28 cellular contexts compared by ENCODE assay signal in the genomic region with DNA sequence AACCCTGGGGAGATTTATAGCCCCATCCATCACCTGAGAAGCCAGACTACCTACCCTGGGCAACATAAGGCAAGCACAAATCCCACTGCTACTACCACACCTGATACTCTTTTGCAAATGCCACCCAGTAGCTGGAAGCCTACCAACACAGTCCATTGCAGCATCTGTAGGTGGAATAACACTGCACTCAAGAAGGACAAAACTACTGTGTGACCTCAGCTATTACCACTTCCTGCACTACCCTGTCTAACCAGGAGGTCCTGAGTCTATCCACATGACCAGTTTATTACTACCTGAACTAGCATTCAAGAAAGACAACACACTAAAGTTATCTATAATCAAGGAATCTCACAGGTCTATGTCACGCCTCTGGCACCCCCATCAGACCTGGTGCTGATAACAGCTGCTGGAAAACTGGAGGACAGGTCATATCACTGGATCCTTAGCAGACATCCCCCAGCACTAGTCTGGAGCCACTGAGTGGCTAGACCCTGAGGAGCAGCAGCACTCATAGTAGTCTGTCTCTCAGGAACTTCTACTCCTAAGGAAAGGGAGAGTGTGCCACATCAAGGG. TPM values are rescaled to one million over a fixed set of nuclear protein-coding genes. Genes with fewer than 3 reads are reported as not detected.
DNase-seq lines count a peak whose midpoint lies in the region; ATAC-seq and TF ChIP-seq lines count a peak whose summit lies in the region.
"Had no signal": no experiment of that assay in that cellular context is flagged by ENCODE, and none has a peak within 500 bp of the region (broad histone marks: within the 10 kb centered on the region; RNA-seq: fewer than 3 reads in every experiment).

No MANE protein-coding gene starts in this region.

- H3K9me3 ChIP-seq in esophagus squamous epithelium = no peaks in the 10 kb centered on the region
- H3K9me3 ChIP-seq: ascending aorta, gastrocnemius medialis, ovary, uterus had no signal

- H3K4me1 ChIP-seq in esophagus squamous epithelium (peaks cover 0 to 35% (median 12%) of the 10 kb centered on the region in 3 donors), rectal smooth muscle tissue (ENCODE audit: control insufficient read depth, insufficient read depth, low read length) (peaks cover 6% of the 10 kb centered on the region)
- H3K4me1 ChIP-seq: ascending aorta, uterus had no signal

- no peak overlapping the region for H3K27ac Mint-ChIP-seq in WTC11
- H3K27ac Mint-ChIP-seq: activated CD4-positive, alpha-beta T cell treated with anti-CD3 and anti-CD28 coated beads for 36 hours; activated CD8-positive, alpha-beta memory T cell treated with anti-CD3 and anti-CD28 coated beads, Interleukin-2, amount 10 ng/mL, durations not matched to agents 7 days and 5 days; activated T-helper 1 cell treated with anti-CD3 and anti-CD28 coated beads, Interleukin-12 subunit alpha, Interleukin-12 subunit beta, Interleukin-2, Interleukin-4 antibody, amounts not matched to agents 30 ng/mL and 10 ng/mL and 1 ng/mL, durations not matched to agents 14 hours and 24 hours and 36 hours; H9; naive thymus-derived CD8-positive, alpha-beta T cell; T-cell had no signal

- H3K4me1 Mint-ChIP-seq in WTC11 = peaks cover 12% of the 10 kb centered on the region
- H3K4me1 Mint-ChIP-seq: activated CD4-positive, alpha-beta T cell treated with anti-CD3 and anti-CD28 coated beads for 36 hours; T-cell had no signal

- ATAC-seq in WTC11 (no peak), GM21526 (IDR thresholded peaks at IDR 0.05; ENCODE audit: low FRiP score, unreplicated experiment) (no peak)
- ATAC-seq: activated CD4-positive, alpha-beta T cell treated with anti-CD3 and anti-CD28 coated beads for 36 hours; activated CD8-positive, alpha-beta memory T cell treated with anti-CD3 and anti-CD28 coated beads, Interleukin-2, amount 10 ng/mL, durations not matched to agents 7 days and 5 days; gastrocnemius medialis; K562; naive thymus-derived CD8-positive, alpha-beta T cell; T-cell had no signal

- H3K27ac ChIP-seq in RWPE1 (peak overlapping the region; percentile 57), esophagus squamous epithelium (peak overlapping the region in 3 of 4 donors; percentile 45 to 64 (median 48)), rectal smooth muscle tissue (ENCODE audit: low read depth, low read length) (peak overlapping the region; percentile 33)
- H3K27ac ChIP-seq: ascending aorta, epithelial cell of prostate, gastrocnemius medialis, ovary had no signal

- TF ChIP-seq POLR2A in esophagus squamous epithelium (IDR thresholded peaks at IDR 0.05) = no peak

- 100% methylated on average over 1 of the region's 1 CpG for WGBS in esophagus squamous epithelium, 2 donors

- no peak overlapping the region for H3K4me3 Mint-ChIP-seq in WTC11
- H3K4me3 Mint-ChIP-seq: activated CD4-positive, alpha-beta T cell treated with anti-CD3 and anti-CD28 coated beads for 36 hours; activated CD8-positive, alpha-beta memory T cell treated with anti-CD3 and anti-CD28 coated beads, Interleukin-2, amount 10 ng/mL, durations not matched to agents 7 days and 5 days; activated T-helper 1 cell treated with anti-CD3 and anti-CD28 coated beads, Interleukin-12 subunit alpha, Interleukin-12 subunit beta, Interleukin-2, Interleukin-4 antibody, amounts not matched to agents 30 ng/mL and 10 ng/mL and 1 ng/mL, durations not matched to agents 14 hours and 24 hours and 36 hours; H9; naive thymus-derived CD8-positive, alpha-beta T cell; T-cell had no signal

- H3K36me3 Mint-ChIP-seq in WTC11 = peaks cover 5% of the 10 kb centered on the region; the same call in 1 of the 2 replicates
- H3K36me3 Mint-ChIP-seq: T-cell had no signal

- 0 out of 3 replicates have a peak, but pooled peaks have one; percentile 6 for TF ChIP-seq CTCF in GM12872 (IDR thresholded peaks at IDR 0.05; ENCODE audit: insufficient read depth, low read depth, low read length)
- TF ChIP-seq CTCF in RWPE1 (conservative IDR thresholded peaks at IDR 0.05; ENCODE audit: low read depth) = no peak
- TF ChIP-seq CTCF in esophagus squamous epithelium (IDR thresholded peaks at IDR 0.05) = no peak
- no peak for TF ChIP-seq CTCF in GM20000 (IDR thresholded peaks at IDR 0.05; ENCODE audit: extremely low read depth, missing control alignments)
- TF ChIP-seq CTCF in WTC11 (IDR thresholded peaks at IDR 0.05) = no peak

- no peaks in the 10 kb centered on the region for H3K36me3 ChIP-seq in esophagus squamous epithelium
- H3K36me3 ChIP-seq in rectal smooth muscle tissue (ENCODE audit: control insufficient read depth, insufficient read depth, low read length) = no peaks in the 10 kb centered on the region
- H3K36me3 ChIP-seq: ascending aorta, gastrocnemius medialis, ovary, uterus had no signal

- CTCF ChIA-PET in RWPE1 (lab: Yijun Ruan, JAX) = interaction anchor here (0.7 kb wide), 1 partner anchor 1931 kb away, joined by 4 read pairs; no protein-coding TSS in a partner anchor
- CTCF ChIA-PET in WTC11 (lab: Charles Lee) = no interaction called here

- H3K9me3 Mint-ChIP-seq in WTC11 = peaks cover 10% of the 10 kb centered on the region
- H3K9me3 Mint-ChIP-seq: activated T-helper 1 cell treated with anti-CD3 and anti-CD28 coated beads, Interleukin-12 subunit alpha, Interleukin-12 subunit beta, Interleukin-2, Interleukin-4 antibody, amounts not matched to agents 30 ng/mL and 10 ng/mL and 1 ng/mL, durations not matched to agents 14 hours and 24 hours and 36 hours had no signal

- no peaks in the 10 kb centered on the region for H3K27me3 ChIP-seq in esophagus squamous epithelium
- no peaks in the 10 kb centered on the region for H3K27me3 ChIP-seq in rectal smooth muscle tissue (ENCODE audit: control insufficient read depth, insufficient read depth, low read length)
- H3K27me3 ChIP-seq: ascending aorta, gastrocnemius medialis, ovary, uterus had no signal

- DNase-seq in RWPE1 (ENCODE audit: low spot score) (no peak), esophagus squamous epithelium (lab: John Stamatoyannopoulos, UW) (no peak), GM20000 (ENCODE audit: low spot score) (no peak), WTC11 (ENCODE audit: low spot score) (no peak), GM19238 (ENCODE audit: insufficient read length, low spot score) (no peak)
- DNase-seq: activated CD4-positive, alpha-beta T cell treated with anti-CD3 and anti-CD28 coated beads for 36 hours; activated CD8-positive, alpha-beta memory T cell treated with anti-CD3 and anti-CD28 coated beads, Interleukin-2, amount 10 ng/mL, durations not matched to agents 7 days and 5 days; activated naive CD4-positive, alpha-beta T cell treated with anti-CD3 and anti-CD28 coated beads, Interleukin-2, amount 50 U/mL, for 16 hours; central memory CD4-positive, alpha-beta T cell; DMS153; gastrocnemius medialis; H9; kidney glomerular epithelial cell; naive thymus-derived CD8-positive, alpha-beta T cell; NCI-H1694 treated with DMSO at 0.1 percent for 48 hours; NCI-H748 treated with DMSO at 0.1 percent for 48 hours; stimulated activated CD4-positive, alpha-beta T cell treated with anti-CD3 and anti-CD28 coated beads, Interleukin-15, amount 100 ng/mL, for 24 hours; T-cell had no signal

- no peak overlapping the region for H3K4me3 ChIP-seq in esophagus squamous epithelium
- no peak overlapping the region for H3K4me3 ChIP-seq in rectal smooth muscle tissue (ENCODE audit: low read length)
- H3K4me3 ChIP-seq: ascending aorta, gastrocnemius medialis, K562, ovary, uterus had no signal

- POLR2A ChIA-PET in RWPE1 (lab: Yijun Ruan, JAX; ENCODE audit: low non-redundant PET) = interaction anchor here (0.6 kb wide), 1 partner anchor 104 kb away, joined by 3 read pairs; no protein-coding TSS in a partner anchor
- POLR2A ChIA-PET in WTC11 (lab: Charles Lee) = no interaction called here

- H3K9ac ChIP-seq in rectal smooth muscle tissue (ENCODE audit: low read length) = no peak overlapping the region

- intact Hi-C loops in esophagus squamous epithelium (cut with DNase I) = no loop called here

- H3K27me3 Mint-ChIP-seq in WTC11 (ENCODE audit: low read depth) = 0 out of 2 replicates have a peak, but pooled peaks cover 4% of the 10 kb centered on the region

TF ChIP-seq in WTC11, 78 proteins besides CTCF, POLR2A, EP300 and RAD21 (continues in another document):
- TF ChIP-seq FOXJ3 (CRISPR knock-in tag; IDR thresholded peaks at IDR 0.05; ENCODE audit: borderline replicate concordance) = no peak
- TF ChIP-seq, protein P1, sequence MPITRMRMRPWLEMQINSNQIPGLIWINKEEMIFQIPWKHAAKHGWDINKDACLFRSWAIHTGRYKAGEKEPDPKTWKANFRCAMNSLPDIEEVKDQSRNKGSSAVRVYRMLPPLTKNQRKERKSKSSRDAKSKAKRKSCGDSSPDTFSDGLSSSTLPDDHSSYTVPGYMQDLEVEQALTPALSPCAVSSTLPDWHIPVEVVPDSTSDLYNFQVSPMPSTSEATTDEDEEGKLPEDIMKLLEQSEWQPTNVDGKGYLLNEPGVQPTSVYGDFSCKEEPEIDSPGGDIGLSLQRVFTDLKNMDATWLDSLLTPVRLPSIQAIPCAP (CRISPR knock-in tag; IDR thresholded peaks at IDR 0.05) = no peak
- TF ChIP-seq MYBL2 (CRISPR knock-in tag; IDR thresholded peaks at IDR 0.05) = no peak
- TF ChIP-seq, protein P2, sequence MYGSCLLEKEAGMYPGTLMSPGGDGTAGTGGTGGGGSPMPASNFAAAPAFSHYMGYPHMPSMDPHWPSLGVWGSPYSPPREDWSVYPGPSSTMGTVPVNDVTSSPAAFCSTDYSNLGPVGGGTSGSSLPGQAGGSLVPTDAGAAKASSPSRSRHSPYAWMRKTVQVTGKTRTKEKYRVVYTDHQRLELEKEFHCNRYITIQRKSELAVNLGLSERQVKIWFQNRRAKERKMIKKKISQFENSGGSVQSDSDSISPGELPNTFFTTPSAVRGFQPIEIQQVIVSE (CRISPR knock-in tag; IDR thresholded peaks at IDR 0.05; ENCODE audit: borderline replicate concordance) = no peak
- TF ChIP-seq, protein P3, sequence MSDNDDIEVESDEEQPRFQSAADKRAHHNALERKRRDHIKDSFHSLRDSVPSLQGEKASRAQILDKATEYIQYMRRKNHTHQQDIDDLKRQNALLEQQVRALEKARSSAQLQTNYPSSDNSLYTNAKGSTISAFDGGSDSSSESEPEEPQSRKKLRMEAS (CRISPR knock-in tag; IDR thresholded peaks at IDR 0.05) = no peak
- no peak for TF ChIP-seq ZNF671 (CRISPR knock-in tag; IDR thresholded peaks at IDR 0.05)

RNA-seq across cellular contexts. Expression of a gene that starts 2.9 kb away (rescaled TPM):
- total RNA-seq in esophagus squamous epithelium (1 to 10 TPM in 2 of 4 donors, under 1 TPM in 1, not detected in 1; 0.76 to 4.2 (median 1.9) TPM), WTC11 (2021) (not detected in 3 replicates)
- total RNA-seq: activated CD4-positive, alpha-beta T cell treated with anti-CD3 and anti-CD28 coated beads for 36 hours; activated CD8-positive, alpha-beta memory T cell treated with anti-CD3 and anti-CD28 coated beads, Interleukin-2, amount 10 ng/mL, durations not matched to agents 7 days and 5 days; activated T-helper 1 cell treated with anti-CD3 and anti-CD28 coated beads, Interleukin-12 subunit alpha, Interleukin-12 subunit beta, Interleukin-2, Interleukin-4 antibody, amounts not matched to agents 30 ng/mL and 10 ng/mL and 1 ng/mL, durations not matched to agents 14 hours and 24 hours and 36 hours; H9; HT-29; K562; naive thymus-derived CD8-positive, alpha-beta T cell; T-cell had no signal

RNA-seq across cellular contexts. Expression of a gene that starts 28.3 kb away (rescaled TPM):
- total RNA-seq in esophagus squamous epithelium (10 to 100 TPM; 10.3 to 36.1 (median 19.2) TPM), WTC11 (2021) (0.09 to 0.92 TPM (median 0.48 TPM) in 3 replicates)
- total RNA-seq: activated CD4-positive, alpha-beta T cell treated with anti-CD3 and anti-CD28 coated beads for 36 hours; activated T-helper 1 cell treated with anti-CD3 and anti-CD28 coated beads, Interleukin-12 subunit alpha, Interleukin-12 subunit beta, Interleukin-2, Interleukin-4 antibody, amounts not matched to agents 30 ng/mL and 10 ng/mL and 1 ng/mL, durations not matched to agents 14 hours and 24 hours and 36 hours; H9; HT-29; naive thymus-derived CD8-positive, alpha-beta T cell had no signal
